ENCODE assay signal across 22 cellular contexts in the genomic region with DNA sequence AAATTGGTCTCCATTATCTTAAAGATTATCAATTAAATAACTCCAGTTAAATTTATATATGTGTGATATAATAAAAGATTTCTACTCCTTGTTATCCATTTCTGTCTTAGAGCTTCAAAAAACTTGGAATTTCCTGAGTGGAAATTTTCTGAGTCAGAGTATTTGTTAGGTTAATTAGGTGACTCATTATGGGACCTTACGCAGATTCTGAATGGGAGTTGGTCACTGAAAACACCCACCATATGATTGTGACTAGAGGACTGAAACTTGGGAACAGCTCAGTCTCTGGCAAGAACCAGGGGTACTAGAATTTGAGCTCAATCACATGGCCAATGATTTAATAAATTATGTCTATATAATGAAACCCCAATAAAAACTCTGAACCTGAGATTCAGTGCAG.
DNase-seq lines count a peak whose midpoint lies in the region; ATAC-seq and TF ChIP-seq lines count a peak whose summit lies in the region.
"Had no signal": no experiment of that assay in that cellular context is flagged by ENCODE, and none has a peak within 500 bp of the region (broad histone marks: within the 10 kb centered on the region; RNA-seq: fewer than 3 reads in every experiment).

No MANE protein-coding gene starts in this region.

- no peak for TF ChIP-seq CTCF in AG09309 (IDR thresholded peaks at IDR 0.05; ENCODE audit: control insufficient read depth, insufficient read depth, low read depth, low read length, missing control alignments)

- DNase-seq in AG09309 (ENCODE audit: low read depth) (peak; percentile 4), M059J (ENCODE audit: low read depth) (peak; percentile 89), dedifferentiated amniotic fluid mesenchymal stem cell (ENCODE audit: extremely low spot score) (peak; percentile 21), kidney glomerular epithelial cell (lab: John Stamatoyannopoulos, UW) (peak; percentile 5), LoVo (ENCODE audit: low spot score) (no peak), GF-D8 (lab: John Stamatoyannopoulos, UW) (no peak), DMS153 treated with DMSO at 0.1 percent for 48 hours (lab: John Stamatoyannopoulos, UW; ENCODE audit: unreplicated experiment) (no peak)
- DNase-seq: activated CD8-positive, alpha-beta memory T cell treated with anti-CD3 and anti-CD28 coated beads for 24 hours; amygdala; DND-41; esophagus squamous epithelium; H7; left ventricle myocardium superior; MM.1S; NCI-H2081; NCI-H526; OCI-M1; stimulated activated CD4-positive, alpha-beta T cell treated with anti-CD3 and anti-CD28 coated beads, Interleukin-12 subunit alpha, Interleukin-12 subunit beta, amount 100 ng/mL, for 4 hours; SW 1271; WERI-Rb-1 had no signal

- ATAC-seq in GM21576 (IDR thresholded peaks at IDR 0.05; ENCODE audit: unreplicated experiment) = no peak
- ATAC-seq: GM12878, left ventricle myocardium superior had no signal

- no peak overlapping the region for H3K4me3 ChIP-seq in AG09309 (ENCODE audit: control insufficient read depth, low read depth, low read length)
- H3K4me3 ChIP-seq: esophagus squamous epithelium, GM12878 had no signal

Comparison
In these comparisons a context has a peak if more than half of its experiments do, and no peak if none do; other contexts are left out.
1. DNase-seq: peak in AG09309 (single experiment), M059J (single experiment), dedifferentiated amniotic fluid mesenchymal stem cell (single experiment) and kidney glomerular epithelial cell (single experiment); none in LoVo (single experiment), GF-D8 (single experiment) and DMS153 treated with DMSO at 0.1 percent for 48 hours (single experiment).